1 cellular context compared by ENCODE assay signal in genomic region chr5:67206381-67207328, GRCh38.
TF ChIP-seq lines count a peak whose summit lies in the region.

No MANE protein-coding gene starts in this region.

TF ChIP-seq in SK-N-SH, 30 proteins besides CTCF, POLR2A, EP300 and RAD21 (continued from another document):
- TF ChIP-seq, protein P1, sequence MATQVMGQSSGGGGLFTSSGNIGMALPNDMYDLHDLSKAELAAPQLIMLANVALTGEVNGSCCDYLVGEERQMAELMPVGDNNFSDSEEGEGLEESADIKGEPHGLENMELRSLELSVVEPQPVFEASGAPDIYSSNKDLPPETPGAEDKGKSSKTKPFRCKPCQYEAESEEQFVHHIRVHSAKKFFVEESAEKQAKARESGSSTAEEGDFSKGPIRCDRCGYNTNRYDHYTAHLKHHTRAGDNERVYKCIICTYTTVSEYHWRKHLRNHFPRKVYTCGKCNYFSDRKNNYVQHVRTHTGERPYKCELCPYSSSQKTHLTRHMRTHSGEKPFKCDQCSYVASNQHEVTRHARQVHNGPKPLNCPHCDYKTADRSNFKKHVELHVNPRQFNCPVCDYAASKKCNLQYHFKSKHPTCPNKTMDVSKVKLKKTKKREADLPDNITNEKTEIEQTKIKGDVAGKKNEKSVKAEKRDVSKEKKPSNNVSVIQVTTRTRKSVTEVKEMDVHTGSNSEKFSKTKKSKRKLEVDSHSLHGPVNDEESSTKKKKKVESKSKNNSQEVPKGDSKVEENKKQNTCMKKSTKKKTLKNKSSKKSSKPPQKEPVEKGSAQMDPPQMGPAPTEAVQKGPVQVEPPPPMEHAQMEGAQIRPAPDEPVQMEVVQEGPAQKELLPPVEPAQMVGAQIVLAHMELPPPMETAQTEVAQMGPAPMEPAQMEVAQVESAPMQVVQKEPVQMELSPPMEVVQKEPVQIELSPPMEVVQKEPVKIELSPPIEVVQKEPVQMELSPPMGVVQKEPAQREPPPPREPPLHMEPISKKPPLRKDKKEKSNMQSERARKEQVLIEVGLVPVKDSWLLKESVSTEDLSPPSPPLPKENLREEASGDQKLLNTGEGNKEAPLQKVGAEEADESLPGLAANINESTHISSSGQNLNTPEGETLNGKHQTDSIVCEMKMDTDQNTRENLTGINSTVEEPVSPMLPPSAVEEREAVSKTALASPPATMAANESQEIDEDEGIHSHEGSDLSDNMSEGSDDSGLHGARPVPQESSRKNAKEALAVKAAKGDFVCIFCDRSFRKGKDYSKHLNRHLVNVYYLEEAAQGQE (IDR thresholded peaks at IDR 0.05; ENCODE audit: low read depth, low read length): no peak
- TF ChIP-seq SMC3 (IDR thresholded peaks at IDR 0.05; ENCODE audit: low read depth, low read length): no peak
- TF ChIP-seq YY1 (IDR thresholded peaks at IDR 0.05; ENCODE audit: low read depth): no peak
